In genomic region chr4:77819409-77819835, GRCh38 we compare ENCODE assay signal across 7 cellular contexts. TPM values are rescaled to one million over a fixed set of nuclear protein-coding genes. Genes with fewer than 3 reads are reported as not detected.
A peak's percentile ranks its signal among the peaks of the same experiment; 100 is the strongest.
DNase-seq lines count a peak whose midpoint lies in the region; ATAC-seq and TF ChIP-seq lines count a peak whose summit lies in the region.

No MANE protein-coding gene starts in this region.

- H3K4me1 Mint-ChIP-seq in T-cell (peaks cover 60 to 72% (median 61%) of the 10 kb centered on the region in 3 donors), naive B cell (peaks cover 40 to 57% (median 49%) of the 10 kb centered on the region in 3 donors)

- peak; percentile 16 for ATAC-seq in GM18868 (IDR thresholded peaks at IDR 0.05; ENCODE audit: unreplicated experiment)
- ATAC-seq in HG02678 (IDR thresholded peaks at IDR 0.05; ENCODE audit: unreplicated experiment), result peak; percentile 22
- ATAC-seq in T-cell (replicated peaks in 1 of 4), result peak; percentile 45 to 54 (median 53)
- ATAC-seq in naive B cell (ENCODE audit: low read depth in 2 of 2), result peak; percentile 47 to 58

- TF ChIP-seq CTCF in epithelial cell of esophagus (IDR thresholded peaks at IDR 0.05; ENCODE audit: insufficient read depth, low read depth, low read length, missing control alignments) (no peak), uterus (IDR thresholded peaks at IDR 0.05) (no peak)

- H3K27ac ChIP-seq in uterus, result peak overlapping the region; percentile 99

- peaks cover 4 to 6% of the 10 kb centered on the region in 2 donors for H3K4me1 ChIP-seq in uterus

- H3K27me3 Mint-ChIP-seq in T-cell (no peaks in the 10 kb centered on the region), naive B cell (no peaks in the 10 kb centered on the region)

- H3K27me3 ChIP-seq in uterus, result no peaks in the 10 kb centered on the region

- peak overlapping the region; percentile 83 for H3K4me3 ChIP-seq in epithelial cell of esophagus (ENCODE audit: low read length)
- H3K4me3 ChIP-seq in uterus, result peak overlapping the region; percentile 82 to 87

- intact Hi-C loops in uterus (cut with DNase I; ENCODE audit: low total_unique reads), result loop anchor here (5.0 kb wide), 1 partner anchor 43 kb away; the partner anchor contains the start of gene MRPL1

- peak overlapping the region; percentile 98 to 100 (median 99) for H3K4me3 Mint-ChIP-seq in T-cell
- H3K4me3 Mint-ChIP-seq in naive B cell, result peak overlapping the region; percentile 93 to 100 (median 98)

- TF ChIP-seq POLR2A in uterus (IDR thresholded peaks at IDR 0.05), result no peak

- no peaks in the 10 kb centered on the region for H3K9me3 ChIP-seq in uterus

- peak in 5 of 34 experiments; percentile 86 to 91 (median 90) for DNase-seq in T-cell
- DNase-seq in epithelial cell of esophagus (ENCODE audit: low read depth), result peak; percentile 34
- peak; percentile 93 for DNase-seq in naive B cell
- DNase-seq in uterus, result no peak
- DNase-seq in cerebellar cortex (ENCODE audit: low spot score), result no peak

- peaks cover 18% of the 10 kb centered on the region for H3K36me3 Mint-ChIP-seq in T-cell
- peaks cover 0 to 14% of the 10 kb centered on the region in 2 donors for H3K36me3 Mint-ChIP-seq in naive B cell

- H3K9me3 Mint-ChIP-seq in T-cell (no peaks in the 10 kb centered on the region), naive B cell (peaks cover 0 to 4% (median 0%) of the 10 kb centered on the region in 7 donors)

- H3K36me3 ChIP-seq in uterus, result no peaks in the 10 kb centered on the region

- POLR2A ChIA-PET in T-cell (lab: Charles Lee), result interaction anchor here (0.9 to 3.4 kb wide), 12 partner anchors 11 to 42 kb away, joined by 3 to 79 read pairs (median 10); partner anchors contain the start of gene MRPL1 (in 1 of the 2)

- peak overlapping the region; percentile 96 to 99 for H3K27ac Mint-ChIP-seq in T-cell
- H3K27ac Mint-ChIP-seq in naive B cell, result peak overlapping the region; percentile 99 to 100 (median 100)

- CTCF ChIA-PET in T-cell (lab: Charles Lee), result interaction anchor here in 1 of 2 donors (1.9 to 2.6 kb wide), 3 partner anchors 34 to 43 kb away, joined by 8 to 23 read pairs (median 9); partner anchors contain the start of gene MRPL1

RNA-seq across cellular contexts. Expression of gene CNOT6L, which starts 0.3 kb away (rescaled TPM):
- total RNA-seq in T-cell (100 to 1,000 TPM; 159 to 207 (median 170) TPM), uterus (10 to 100 TPM in 3 of 4 donors, 1 to 10 TPM in 1; 6.7 to 63.2 (median 45.9) TPM)
- polyA plus RNA-seq in naive B cell (ENCODE audit: low read depth in 6 of 6), result 10 to 100 TPM; 45.0 to 63.8 (median 53.0) TPM

RNA-seq across cellular contexts. Expression of gene MRPL1, which starts 43.2 kb away (rescaled TPM):
- total RNA-seq in T-cell, result 10 to 100 TPM; 16.9 to 27.2 (median 21.0) TPM
- polyA plus RNA-seq in naive B cell (ENCODE audit: low read depth in 6 of 6), result 10 to 100 TPM; 22.3 to 30.9 (median 23.6) TPM
- 10 to 100 TPM; 15.1 to 75.9 (median 34.8) TPM for total RNA-seq in uterus

Comparison
In these comparisons a context has a peak if more than half of its experiments do, and no peak if none do; other contexts are left out.
1. DNase-seq: peak in epithelial cell of esophagus (single experiment) and naive B cell (single experiment); none in uterus (0 of 2) and cerebellar cortex (single experiment).
2. Peak in every context shown above with its lines, with median percentiles within 50 percentile points of each other: ATAC-seq.